ENCODE assay signal across 1 cellular context in genomic region chr17:17200311-17200710, GRCh38.
TF ChIP-seq lines count a peak whose summit lies in the region.

No MANE protein-coding gene starts in this region.

TF ChIP-seq in IMR-90, 13 proteins besides CTCF, POLR2A, EP300 and RAD21:
- TF ChIP-seq RFX5 (IDR thresholded peaks at IDR 0.05; ENCODE audit: low read depth, low read length) (no peak), NFE2L2 (IDR thresholded peaks at IDR 0.05; ENCODE audit: low read depth, low read length) (no peak), BHLHE40 (IDR thresholded peaks at IDR 0.05; ENCODE audit: low read depth, low read length) (no peak), CEBPB (IDR thresholded peaks at IDR 0.05; ENCODE audit: low read depth, low read length) (no peak), ELK1 (IDR thresholded peaks at IDR 0.05; ENCODE audit: borderline replicate concordance, low read depth, low read length) (no peak), MXI1 (IDR thresholded peaks at IDR 0.05; ENCODE audit: borderline replicate concordance, low read depth, low read length) (no peak), RCOR1 (IDR thresholded peaks at IDR 0.05; ENCODE audit: insufficient replicate concordance, low read length) (no peak), USF2 (IDR thresholded peaks at IDR 0.05; ENCODE audit: low read depth, low read length) (no peak), CHD1 (IDR thresholded peaks at IDR 0.05; ENCODE audit: low read depth, low read length) (no peak), SMC3 (IDR thresholded peaks at IDR 0.05; ENCODE audit: low read depth, low read length) (no peak), MAZ (IDR thresholded peaks at IDR 0.05; ENCODE audit: borderline replicate concordance, low read depth, low read length) (no peak), FOS (IDR thresholded peaks at IDR 0.05; ENCODE audit: low read depth, low read length) (no peak), MAFK (IDR thresholded peaks at IDR 0.05; ENCODE audit: low read depth, low read length) (no peak)
